ENCODE assay signal across 17 cellular contexts in genomic region chr2:104321800-104322164, GRCh38.
DNase-seq lines count a peak whose midpoint lies in the region; ATAC-seq and TF ChIP-seq lines count a peak whose summit lies in the region.
"Had no signal": no experiment of that assay in that cellular context is flagged by ENCODE, and none has a peak within 500 bp of the region (broad histone marks: within the 10 kb centered on the region; RNA-seq: fewer than 3 reads in every experiment).

No MANE protein-coding gene starts in this region.

- no peak for DNase-seq in GM23338 (ENCODE audit: low spot score)
- DNase-seq in dorsolateral prefrontal cortex, result peak in 1 of 10 donors; percentile 5
- DNase-seq in suprapubic skin (ENCODE audit: low spot score in 2 of 2), result no peak
- DNase-seq in NCI-H1105 (lab: John Stamatoyannopoulos, UW), result no peak
- DNase-seq: Caco-2, DMS79, GDM1, GM23248, MM.1S, NCI-H1105 treated with DMSO at 0.1 percent for 48 hours, NCI-H187, NCI-H446, PC-9 had no signal

- no peak overlapping the region for H3K9ac ChIP-seq in neural cell (ENCODE audit: low read length)
- H3K9ac ChIP-seq: GM23248 had no signal

- H3K4me3 ChIP-seq in GM23338 (no peak overlapping the region), dorsolateral prefrontal cortex (peak overlapping the region in 31 of 59 donors; percentile 0 to 50 (median 26)), neural cell (ENCODE audit: low read length) (peak overlapping the region; percentile 11), suprapubic skin (no peak overlapping the region)
- H3K4me3 ChIP-seq: A549, GM23248, PC-9 had no signal

- no peaks in the 10 kb centered on the region for H3K4me1 ChIP-seq in GM23338 (ENCODE audit: insufficient read depth)
- no peaks in the 10 kb centered on the region for H3K4me1 ChIP-seq in suprapubic skin
- H3K4me1 ChIP-seq: A549, Caco-2 had no signal

- no peak overlapping the region for H3K4me3 Mint-ChIP-seq in GM23338
- H3K4me3 Mint-ChIP-seq in activated T-helper 17 cell treated with anti-CD3 and anti-CD28 coated beads, Interleukin-2, amount 50 U/mL, for 72 hours, result no peak overlapping the region

- intact Hi-C loops in dorsolateral prefrontal cortex (cut with DNase I), result no loop called here

- H3F3A ChIP-seq in GM23338 (replicated peaks; ENCODE audit: low read depth), result no peaks in the 10 kb centered on the region
- no peaks in the 10 kb centered on the region for H3F3A ChIP-seq in neural cell (ENCODE audit: insufficient read depth, low read length, poor library complexity, severe bottlenecking)

- H3K9me2 ChIP-seq in GM23338 (ENCODE audit: insufficient read depth) (no peaks in the 10 kb centered on the region), neural cell (ENCODE audit: insufficient read depth, low read length) (no peaks in the 10 kb centered on the region)

- H3K4me1 Mint-ChIP-seq in GM23338, result peaks cover 4% of the 10 kb centered on the region; the same call in 1 of the 3 replicates
- H3K4me1 Mint-ChIP-seq in activated T-helper 17 cell treated with anti-CD3 and anti-CD28 coated beads, Interleukin-2, amount 50 U/mL, for 72 hours, result no peaks in the 10 kb centered on the region

- TF ChIP-seq POLR2A in suprapubic skin (IDR thresholded peaks at IDR 0.05), result no peak

- TF ChIP-seq EP300 in neural cell (conservative IDR thresholded peaks at IDR 0.05; ENCODE audit: poor library complexity, severe bottlenecking) (peak; percentile 89), suprapubic skin (IDR thresholded peaks at IDR 0.05) (no peak)

- no peak for TF ChIP-seq RAD21 in neural cell (conservative IDR thresholded peaks at IDR 0.05)

- ATAC-seq in GM23338 (no peak), GM19351 (IDR thresholded peaks at IDR 0.05; ENCODE audit: unreplicated experiment) (no peak)
- ATAC-seq in activated T-helper 17 cell treated with anti-CD3 and anti-CD28 coated beads, Interleukin-2, amount 50 U/mL, for 72 hours (replicated peaks), result no peak
- ATAC-seq: A549 had no signal

- H3K27me3 Mint-ChIP-seq in GM23338 (ENCODE audit: insufficient read depth, low read depth, poor library complexity), result no peaks in the 10 kb centered on the region
- peaks cover 4% of the 10 kb centered on the region for H3K27me3 Mint-ChIP-seq in activated T-helper 17 cell treated with anti-CD3 and anti-CD28 coated beads, Interleukin-2, amount 50 U/mL, for 72 hours

- H2AFZ ChIP-seq in GM23338, result peak overlapping the region; percentile 75
- H2AFZ ChIP-seq in neural cell (ENCODE audit: low read depth, low read length), result no peak overlapping the region
- H2AFZ ChIP-seq: GM23248, PC-9 had no signal

- H3K36me3 ChIP-seq in GM23338 (ENCODE audit: insufficient read depth) (no peaks in the 10 kb centered on the region), neural cell (ENCODE audit: insufficient read depth, low read length) (no peaks in the 10 kb centered on the region), suprapubic skin (no peaks in the 10 kb centered on the region)

- WGBS in suprapubic skin, result 13% methylated on average over 8 of the region's 8 CpGs

- H4K20me1 ChIP-seq in GM23338 (replicated peaks; ENCODE audit: insufficient read depth) (no peaks in the 10 kb centered on the region), neural cell (ENCODE audit: insufficient read depth) (no peaks in the 10 kb centered on the region)

- no peaks in the 10 kb centered on the region for H3K36me3 Mint-ChIP-seq in GM23338 (ENCODE audit: low read depth)
- H3K36me3 Mint-ChIP-seq in activated T-helper 17 cell treated with anti-CD3 and anti-CD28 coated beads, Interleukin-2, amount 50 U/mL, for 72 hours (ENCODE audit: low read depth), result no peaks in the 10 kb centered on the region

- H3K27ac ChIP-seq in GM23338 (ENCODE audit: low read depth), result no peak overlapping the region
- peak overlapping the region in 1 of 59 donors; percentile 54 for H3K27ac ChIP-seq in dorsolateral prefrontal cortex
- H3K27ac ChIP-seq in neural cell (ENCODE audit: low read length), result peak overlapping the region; percentile 33
- H3K27ac ChIP-seq in suprapubic skin, result peak overlapping the region; percentile 27
- H3K27ac ChIP-seq: A549, GM23248, PC-9 had no signal

- no peak overlapping the region for H3K27ac Mint-ChIP-seq in GM23338
- no peak overlapping the region for H3K27ac Mint-ChIP-seq in activated T-helper 17 cell treated with anti-CD3 and anti-CD28 coated beads, Interleukin-2, amount 50 U/mL, for 72 hours

- TF ChIP-seq CTCF in GM23338 (conservative IDR thresholded peaks at IDR 0.05; ENCODE audit: low read depth in 2 of 2) (no peak), dorsolateral prefrontal cortex (IDR thresholded peaks at IDR 0.05 in 54 of 56, conservative IDR thresholded peaks at IDR 0.05 in 2 of 56; ENCODE audit: low read depth in 1 of 56, partially characterized antibody in 56 of 56) (no peak), neural cell (IDR thresholded peaks at IDR 0.05; ENCODE audit: poor library complexity, severe bottlenecking) (no peak), suprapubic skin (IDR thresholded peaks at IDR 0.05) (no peak)

- no peak overlapping the region for H3K4me2 ChIP-seq in GM23338
- H3K4me2 ChIP-seq in neural cell (ENCODE audit: low read length), result no peak overlapping the region
- H3K4me2 ChIP-seq: A549, PC-9 had no signal

- H3K9me3 Mint-ChIP-seq in GM23338, result no peaks in the 10 kb centered on the region; the same call in 2 of the 3 replicates
- H3K9me3 Mint-ChIP-seq in activated T-helper 17 cell treated with anti-CD3 and anti-CD28 coated beads, Interleukin-2, amount 50 U/mL, for 72 hours, result peaks cover 4% of the 10 kb centered on the region

- H3K27me3 ChIP-seq in GM23338 (ENCODE audit: insufficient read depth) (no peaks in the 10 kb centered on the region), dorsolateral prefrontal cortex (peaks cover 0 to 3% (median 0%) of the 10 kb centered on the region in 45 donors), neural cell (ENCODE audit: insufficient read depth, low read depth, low read length) (no peaks in the 10 kb centered on the region), suprapubic skin (no peaks in the 10 kb centered on the region)

- H3K9me3 ChIP-seq in neural cell (ENCODE audit: low read length), result no peaks in the 10 kb centered on the region
- H3K9me3 ChIP-seq in suprapubic skin, result no peaks in the 10 kb centered on the region
- H3K9me3 ChIP-seq: A549, Caco-2 had no signal

- no peaks in the 10 kb centered on the region for H3K79me2 ChIP-seq in GM23338 (replicated peaks; ENCODE audit: insufficient read depth)
- H3K79me2 ChIP-seq in neural cell (replicated peaks; ENCODE audit: insufficient read depth, low read length), result no peaks in the 10 kb centered on the region

TF ChIP-seq in GM23338, 12 proteins besides CTCF, POLR2A, EP300 and RAD21 (continues in another document):
- no peak for TF ChIP-seq NANOG (IDR thresholded peaks at IDR 0.05; ENCODE audit: borderline replicate concordance)
- TF ChIP-seq REST (IDR thresholded peaks at IDR 0.05; ENCODE audit: unreplicated experiment), result no peak
- no peak for TF ChIP-seq ZNF114 (CRISPR knock-in tag; IDR thresholded peaks at IDR 0.05)

TF ChIP-seq in neural cell, 6 proteins besides CTCF, POLR2A, EP300 and RAD21:
- TF ChIP-seq EZH2 (IDR thresholded peaks at IDR 0.05; ENCODE audit: borderline replicate concordance, insufficient read depth, low read length, poor library complexity, severe bottlenecking) (no peak), POLR2AphosphoS5 (IDR thresholded peaks at IDR 0.05) (peak; percentile 35), MXI1 (conservative IDR thresholded peaks at IDR 0.05; ENCODE audit: poor library complexity, severe bottlenecking) (peak; percentile 37)

Comparison
In these comparisons a context has a peak if more than half of its experiments do, and no peak if none do; other contexts are left out.
1. H3K4me3 ChIP-seq: peak in dorsolateral prefrontal cortex (31 of 59) and neural cell (single experiment); none in GM23338 (single experiment) and suprapubic skin (single experiment).